In the genomic region with DNA sequence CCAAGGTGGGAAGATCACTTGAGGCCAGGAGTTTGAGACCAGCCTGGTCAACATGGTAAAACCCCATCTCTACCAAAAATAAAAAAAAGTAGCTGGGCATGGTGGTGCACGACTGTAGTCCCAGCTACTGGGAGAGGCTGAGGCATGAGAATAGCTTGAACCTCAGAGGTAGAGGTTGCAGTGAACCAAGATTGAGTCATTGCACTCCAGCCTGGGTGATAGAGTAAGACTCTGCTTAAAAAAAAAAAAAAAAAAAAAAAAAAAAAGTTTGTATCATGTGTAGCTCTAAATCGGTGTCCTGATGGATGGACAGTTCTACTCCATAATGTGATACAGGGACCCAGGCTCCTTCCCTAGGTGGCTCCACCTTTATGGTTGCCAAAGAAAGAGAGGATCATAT, we compare ENCODE assay signal across 31 cellular contexts.
"Had no signal": no experiment of that assay in that cellular context is flagged by ENCODE, and none has a peak within 500 bp of the region (broad histone marks: within the 10 kb centered on the region; RNA-seq: fewer than 3 reads in every experiment).

No MANE protein-coding gene starts in this region.

- H3K27ac ChIP-seq: adrenal gland, body of pancreas, brain microvascular endothelial cell, breast epithelium, VCaP had no signal

- ATAC-seq: activated CD8-positive, alpha-beta T cell treated with anti-CD3 and anti-CD28 coated beads for 36 hours; activated naive CD4-positive, alpha-beta T cell treated with anti-CD3 and anti-CD28 coated beads, Interleukin-2, amount 50 U/mL, for 72 hours; activated T-cell treated with anti-CD3 and anti-CD28 coated beads, Interleukin-2, amount 50 U/mL, for 4 hours; activated T-cell treated with anti-CD3 and anti-CD28 coated beads, Interleukin-2, amount 50 U/mL, for 72 hours; activated T-helper 17 cell treated with anti-CD3 and anti-CD28 coated beads, Interleukin-2, amount 50 U/mL, for 72 hours; body of pancreas had no signal

- H3K4me1 ChIP-seq: adrenal gland, body of pancreas, breast epithelium had no signal

- H3K36me3 ChIP-seq: adrenal gland, brain microvascular endothelial cell, breast epithelium had no signal

- H3K9me3 ChIP-seq: adrenal gland, body of pancreas, breast epithelium had no signal

- H3K4me3 ChIP-seq: adrenal gland, body of pancreas, breast epithelium had no signal

- H3K27me3 ChIP-seq: adrenal gland, body of pancreas, brain microvascular endothelial cell, breast epithelium had no signal

- DNase-seq: activated B cell treated with CpG ODN at 0.5 μM for 24 hours; activated CD4-positive, alpha-beta memory T cell treated with anti-CD3 and anti-CD28 coated beads for 36 hours; activated CD4-positive, alpha-beta T cell treated with anti-CD3 and anti-CD28 coated beads for 4 hours; activated CD4-positive, alpha-beta T cell treated with anti-CD3 and anti-CD28 coated beads, Interleukin-2, amount 10 ng/mL, durations not matched to agents 24 days and 14 days; activated CD4-positive, alpha-beta T cell treated with anti-CD3 and anti-CD28 coated beads, Interleukin-2, amount 50 U/mL, for 1 hour; activated CD4-positive, alpha-beta T cell treated with anti-CD3 and anti-CD28 coated beads, Interleukin-2, amount 50 U/mL, for 4 hours; activated CD4-positive, CD25-positive, alpha-beta regulatory T cell treated with anti-CD3 and anti-CD28 coated beads, Interleukin-2, amount 50 U/mL, for 72 hours; activated CD8-positive, alpha-beta memory T cell treated with anti-CD3 and anti-CD28 coated beads, Interleukin-2, amount 50 U/mL, for 4 hours; activated CD8-positive, alpha-beta T cell treated with anti-CD3 and anti-CD28 coated beads for 36 hours; activated effector memory CD4-positive, alpha-beta T cell treated with anti-CD3 and anti-CD28 coated beads, Interleukin-2, amount 50 U/mL, for 16 hours; activated gamma-delta T cell treated with Interleukin-2 at 50 U/mL for 16 hours; activated naive CD4-positive, alpha-beta T cell; activated naive CD4-positive, alpha-beta T cell treated with anti-CD3 and anti-CD28 coated beads for 36 hours; activated naive CD4-positive, alpha-beta T cell treated with anti-CD3 and anti-CD28 coated beads, Interleukin-2, amount 50 U/mL, for 16 hours; activated naive CD8-positive, alpha-beta T cell treated with anti-CD3 and anti-CD28 coated beads for 36 hours; activated T-cell treated with anti-CD3 and anti-CD28 coated beads for 4 hours; activated T-cell treated with anti-CD3 and anti-CD28 coated beads, Interleukin-2, amount 50 U/mL, for 1 hour; activated T-cell treated with anti-CD3 and anti-CD28 coated beads, Interleukin-2, amount 50 U/mL, for 4 hours; activated T-cell treated with anti-CD3 and anti-CD28 coated beads, Interleukin-2, amount 50 U/mL, for 72 hours; adrenal gland; amniotic stem cell; aorta; body of pancreas; brain microvascular endothelial cell; central memory CD4-positive, alpha-beta T cell; T-helper 2 cell; T-helper 9 cell had no signal
